17 cellular contexts compared by ENCODE assay signal in genomic region chr4:47615385-47615784, GRCh38.
"Had no signal": no experiment of that assay in that cellular context is flagged by ENCODE, and none has a peak within 500 bp of the region (broad histone marks: within the 10 kb centered on the region; RNA-seq: fewer than 3 reads in every experiment).

No MANE protein-coding gene starts in this region.

- H3K27ac ChIP-seq: ascending aorta, dorsolateral prefrontal cortex, esophagus muscularis mucosa, lower lobe of right lung, neural progenitor cell, pancreas, thoracic aorta had no signal

- H3K9me3 ChIP-seq: ascending aorta, esophagus muscularis mucosa, lower lobe of right lung, pancreas, thoracic aorta had no signal

- H3K4me1 ChIP-seq: ascending aorta, esophagus muscularis mucosa, lower lobe of right lung, neural progenitor cell, pancreas had no signal

- H3K4me3 ChIP-seq: ascending aorta, dorsolateral prefrontal cortex, esophagus muscularis mucosa, lower lobe of right lung, neural progenitor cell, pancreas, thoracic aorta had no signal

- ATAC-seq: activated CD4-positive, alpha-beta T cell treated with anti-CD3 and anti-CD28 coated beads for 36 hours; activated CD8-positive, alpha-beta T cell treated with anti-CD3 and anti-CD28 coated beads for 36 hours; lower lobe of right lung; pancreas; stimulated activated naive CD8-positive, alpha-beta T cell treated with anti-CD3 and anti-CD28 coated beads, Interleukin-15, amount 100 ng/mL, for 72 hours had no signal

- H3K27me3 ChIP-seq: ascending aorta, dorsolateral prefrontal cortex, esophagus muscularis mucosa, neural progenitor cell, pancreas had no signal

- H3K36me3 ChIP-seq: ascending aorta, esophagus muscularis mucosa, lower lobe of right lung, neural progenitor cell, pancreas, thoracic aorta had no signal

- FAIRE-seq: endometrium, pancreas, urothelium cell line had no signal

- DNase-seq: activated CD4-positive, alpha-beta T cell treated with anti-CD3 and anti-CD28 coated beads for 36 hours; activated CD8-positive, alpha-beta T cell treated with anti-CD3 and anti-CD28 coated beads for 36 hours; activated naive CD4-positive, alpha-beta T cell; dorsolateral prefrontal cortex; hippocampal formation; lower lobe of right lung; midbrain; pancreas; stimulated activated CD4-positive, alpha-beta T cell treated with anti-CD3 and anti-CD28 coated beads, Interleukin-4, amount 100 ng/mL, for 4 hours; stimulated activated naive CD8-positive, alpha-beta T cell treated with anti-CD3 and anti-CD28 coated beads, Interleukin-15, amount 100 ng/mL, for 72 hours; T-helper 9 cell had no signal
